Comparison of ENCODE assay signal across 1 cellular context in the genomic region with DNA sequence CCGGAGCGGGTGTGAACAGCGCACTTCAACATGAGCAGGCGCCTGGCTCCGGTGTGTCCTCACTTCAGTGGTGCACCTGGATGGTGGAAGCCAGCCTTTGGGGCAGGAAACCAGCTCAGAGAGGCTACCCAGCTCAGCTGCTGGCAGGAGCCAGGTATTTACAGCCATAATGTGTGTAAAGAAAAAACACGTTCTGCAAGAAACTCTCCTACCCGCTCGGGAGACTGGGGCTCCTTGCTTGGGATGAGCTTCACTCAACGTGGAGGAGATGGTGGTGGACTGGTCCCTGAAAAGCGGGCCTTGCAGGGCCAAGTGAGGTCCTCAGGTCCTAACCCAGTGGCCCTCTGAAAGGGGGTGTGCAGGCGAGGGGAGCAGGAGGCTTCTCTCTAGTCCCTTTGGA.
TF ChIP-seq lines count a peak whose summit lies in the region.

No MANE protein-coding gene starts in this region.

TF ChIP-seq in WTC11, 78 proteins besides CTCF, POLR2A, EP300 and RAD21 (continued from another document):
- TF ChIP-seq ZBTB43 (CRISPR knock-in tag; IDR thresholded peaks at IDR 0.05) = no peak
- TF ChIP-seq GABPB1 (CRISPR knock-in tag; IDR thresholded peaks at IDR 0.05) = no peak
- TF ChIP-seq USF1 (CRISPR knock-in tag; IDR thresholded peaks at IDR 0.05) = no peak
- TF ChIP-seq TCF7 (CRISPR knock-in tag; IDR thresholded peaks at IDR 0.05; ENCODE audit: low read depth) = no peak
- TF ChIP-seq NFE2L1 (CRISPR knock-in tag; IDR thresholded peaks at IDR 0.05) = no peak
- TF ChIP-seq MXD4 (CRISPR knock-in tag; IDR thresholded peaks at IDR 0.05; ENCODE audit: borderline replicate concordance) = no peak
- TF ChIP-seq ATF3 (CRISPR knock-in tag; conservative IDR thresholded peaks at IDR 0.05) = no peak
- TF ChIP-seq RORB (CRISPR knock-in tag; IDR thresholded peaks at IDR 0.05) = no peak
- no peak for TF ChIP-seq SMAD4 (CRISPR knock-in tag; IDR thresholded peaks at IDR 0.05)
